12 cellular contexts compared by ENCODE assay signal in genomic region chr3:195095704-195096036, GRCh38.
DNase-seq lines count a peak whose midpoint lies in the region; ATAC-seq and TF ChIP-seq lines count a peak whose summit lies in the region.
"Had no signal": no experiment of that assay in that cellular context is flagged by ENCODE, and none has a peak within 500 bp of the region (broad histone marks: within the 10 kb centered on the region; RNA-seq: fewer than 3 reads in every experiment).

No MANE protein-coding gene starts in this region.

- peaks cover 73% of the 10 kb centered on the region for H3K4me1 ChIP-seq in BLaER1
- H3K4me1 ChIP-seq in GM23338 (ENCODE audit: insufficient read depth), result no peaks in the 10 kb centered on the region
- no peaks in the 10 kb centered on the region for H3K4me1 ChIP-seq in mesendoderm (ENCODE audit: control insufficient read depth, low read depth, low read length)

- no peaks in the 10 kb centered on the region for H3K9me2 ChIP-seq in GM23338 (ENCODE audit: insufficient read depth)

- no peak overlapping the region for H2BK120ac ChIP-seq in mesendoderm (ENCODE audit: low read depth, low read length)

- no peaks in the 10 kb centered on the region for H3F3A ChIP-seq in GM23338 (replicated peaks; ENCODE audit: low read depth)

- no peak for TF ChIP-seq CTCF in GM23338 (conservative IDR thresholded peaks at IDR 0.05; ENCODE audit: low read depth in 2 of 2)

- peak overlapping the region; percentile 97 for H3K4me2 ChIP-seq in BLaER1
- H3K4me2 ChIP-seq in GM23338, result no peak overlapping the region
- no peak overlapping the region for H3K4me2 ChIP-seq in mesendoderm (ENCODE audit: low read length)

- H3K4me3 Mint-ChIP-seq in GM23338, result no peak overlapping the region
- no peak overlapping the region for H3K4me3 Mint-ChIP-seq in activated T-helper 17 cell treated with anti-CD3 and anti-CD28 coated beads, Interleukin-2, amount 50 U/mL, for 72 hours

- H3K56ac ChIP-seq in mesendoderm (ENCODE audit: low read length), result peak overlapping the region; percentile 15

- no peak overlapping the region for H2BK15ac ChIP-seq in mesendoderm (replicated peaks; ENCODE audit: low read depth)

- H4K5ac ChIP-seq in mesendoderm (ENCODE audit: low read length), result no peak overlapping the region

- H3K36me3 ChIP-seq in BLaER1 (no peaks in the 10 kb centered on the region), GM23338 (ENCODE audit: insufficient read depth) (no peaks in the 10 kb centered on the region), mesendoderm (ENCODE audit: control insufficient read depth, insufficient read depth, low read length) (no peaks in the 10 kb centered on the region)
- H3K36me3 ChIP-seq: gastrocnemius medialis had no signal

- no peak overlapping the region for H2AFZ ChIP-seq in GM23338

- no peaks in the 10 kb centered on the region for H4K20me1 ChIP-seq in BLaER1
- H4K20me1 ChIP-seq in GM23338 (replicated peaks; ENCODE audit: insufficient read depth), result no peaks in the 10 kb centered on the region; the same call in 1 of the 2 replicates

- H3K27me3 Mint-ChIP-seq in GM23338 (ENCODE audit: insufficient read depth, low read depth, poor library complexity), result peaks cover 2% of the 10 kb centered on the region
- H3K27me3 Mint-ChIP-seq in activated T-helper 17 cell treated with anti-CD3 and anti-CD28 coated beads, Interleukin-2, amount 50 U/mL, for 72 hours, result no peaks in the 10 kb centered on the region

- H3K18ac ChIP-seq in mesendoderm (ENCODE audit: low read length), result no peak overlapping the region

- DNase-seq in GM23338 (ENCODE audit: low spot score) (no peak), mesendoderm (no peak), NCI-H2081 (lab: John Stamatoyannopoulos, UW) (no peak), NCI-H1417 treated with DMSO at 0.1 percent for 48 hours (lab: John Stamatoyannopoulos, UW) (no peak), NCI-H1048 (lab: John Stamatoyannopoulos, UW) (no peak)
- DNase-seq: activated gamma-delta T cell, gastrocnemius medialis, NCI-H1092, NCI-H226 had no signal

- H3K36me3 Mint-ChIP-seq in GM23338 (ENCODE audit: low read depth), result peaks cover 7% of the 10 kb centered on the region
- H3K36me3 Mint-ChIP-seq in activated T-helper 17 cell treated with anti-CD3 and anti-CD28 coated beads, Interleukin-2, amount 50 U/mL, for 72 hours (ENCODE audit: low read depth), result no peaks in the 10 kb centered on the region

- no CpG with 5 or more reads among the region's 7 CpGs for WGBS in mesendoderm (ENCODE audit: extremely low coverage, insufficient coverage, low lambda C conversion rate)

- peaks cover 7% of the 10 kb centered on the region for H3K4me1 Mint-ChIP-seq in GM23338
- H3K4me1 Mint-ChIP-seq in activated T-helper 17 cell treated with anti-CD3 and anti-CD28 coated beads, Interleukin-2, amount 50 U/mL, for 72 hours, result no peaks in the 10 kb centered on the region

- H3K27ac Mint-ChIP-seq in GM23338, result peak overlapping the region; percentile 58; the same call in 1 of the 2 replicates
- H3K27ac Mint-ChIP-seq in activated T-helper 17 cell treated with anti-CD3 and anti-CD28 coated beads, Interleukin-2, amount 50 U/mL, for 72 hours, result no peak overlapping the region

- H2AK5ac ChIP-seq in mesendoderm (ENCODE audit: low read length), result no peak overlapping the region

- H3K27me3 ChIP-seq in BLaER1 (no peaks in the 10 kb centered on the region), GM23338 (ENCODE audit: insufficient read depth) (no peaks in the 10 kb centered on the region), mesendoderm (ENCODE audit: insufficient read depth, low read length, poor library complexity) (no peaks in the 10 kb centered on the region)
- H3K27me3 ChIP-seq: gastrocnemius medialis had no signal

- H3K27ac ChIP-seq in BLaER1, result peak overlapping the region; percentile 77
- no peak overlapping the region for H3K27ac ChIP-seq in GM23338 (ENCODE audit: low read depth)
- no peak overlapping the region for H3K27ac ChIP-seq in mesendoderm (ENCODE audit: low read depth, low read length)
- H3K27ac ChIP-seq: gastrocnemius medialis had no signal

- H3K4me3 ChIP-seq in BLaER1, result peak overlapping the region; percentile 36; the same call in 1 of the 2 replicates
- no peak overlapping the region for H3K4me3 ChIP-seq in GM23338
- no peak overlapping the region for H3K4me3 ChIP-seq in mesendoderm (ENCODE audit: low read length)
- H3K4me3 ChIP-seq: gastrocnemius medialis had no signal

- peak overlapping the region; percentile 26; the same call in 1 of the 2 replicates for H3K9ac ChIP-seq in BLaER1
- no peak overlapping the region for H3K9ac ChIP-seq in mesendoderm (ENCODE audit: low read length)

- no peak overlapping the region for H4K8ac ChIP-seq in mesendoderm (ENCODE audit: low read depth, low read length)

- H2BK5ac ChIP-seq in mesendoderm (ENCODE audit: low read length), result no peak overlapping the region

- peak overlapping the region; percentile 24 for H3K23ac ChIP-seq in mesendoderm (ENCODE audit: low read length)

- peaks cover 6% of the 10 kb centered on the region; the same call in 2 of the 3 replicates for H3K9me3 Mint-ChIP-seq in GM23338
- no peaks in the 10 kb centered on the region for H3K9me3 Mint-ChIP-seq in activated T-helper 17 cell treated with anti-CD3 and anti-CD28 coated beads, Interleukin-2, amount 50 U/mL, for 72 hours

- no peak for ATAC-seq in GM23338
- ATAC-seq in activated T-helper 17 cell treated with anti-CD3 and anti-CD28 coated beads, Interleukin-2, amount 50 U/mL, for 72 hours (replicated peaks), result peak; percentile 42
- no peak for ATAC-seq in GM21529 (IDR thresholded peaks at IDR 0.05; ENCODE audit: unreplicated experiment)
- ATAC-seq: gastrocnemius medialis had no signal

- H3K79me2 ChIP-seq in GM23338 (replicated peaks; ENCODE audit: insufficient read depth) (no peaks in the 10 kb centered on the region; the same call in 1 of the 2 replicates), mesendoderm (ENCODE audit: control insufficient read depth, insufficient read depth, low read length) (peaks cover 2% of the 10 kb centered on the region)

- no peak overlapping the region for H3K4ac ChIP-seq in mesendoderm (ENCODE audit: low read depth, low read length)

- no peaks in the 10 kb centered on the region for H3K9me3 ChIP-seq in BLaER1
- H3K9me3 ChIP-seq: gastrocnemius medialis had no signal

- peaks cover 4% of the 10 kb centered on the region for H3K79me1 ChIP-seq in mesendoderm (ENCODE audit: low read length)

TF ChIP-seq in GM23338, 12 proteins besides CTCF, POLR2A, EP300 and RAD21:
- TF ChIP-seq STAT1 (IDR thresholded peaks at IDR 0.05; ENCODE audit: unreplicated experiment), result no peak
- no peak for TF ChIP-seq POLR2AphosphoS5 (IDR thresholded peaks at IDR 0.05; ENCODE audit: low read depth)
- TF ChIP-seq ZNF331 (CRISPR knock-in tag; IDR thresholded peaks at IDR 0.05; ENCODE audit: low read depth), result no peak
- no peak for TF ChIP-seq NANOG (IDR thresholded peaks at IDR 0.05; ENCODE audit: borderline replicate concordance)
- TF ChIP-seq CREB1 (CRISPR knock-in tag; IDR thresholded peaks at IDR 0.05; ENCODE audit: low read depth), result no peak
- no peak for TF ChIP-seq JUNB (IDR thresholded peaks at IDR 0.05; ENCODE audit: unreplicated experiment)
